8 cellular contexts compared by ENCODE assay signal in genomic region chr15:84982301-84982920, GRCh38. TPM values are rescaled to one million over a fixed set of nuclear protein-coding genes. Genes with fewer than 3 reads are reported as not detected.
DNase-seq lines count a peak whose midpoint lies in the region; ATAC-seq, FAIRE-seq and TF ChIP-seq lines count a peak whose summit lies in the region.

No MANE protein-coding gene starts in this region.

- H3K27me3 ChIP-seq in OCI-LY1 (ENCODE audit: insufficient read depth, low read length): peaks cover 12% of the 10 kb centered on the region; the same call in 1 of the 2 replicates
- no peaks in the 10 kb centered on the region for H3K27me3 ChIP-seq in psoas muscle (ENCODE audit: insufficient read depth in 3 of 3, low read length in 2 of 3)

- intact Hi-C loops in cardiac septum (cut with DNase I): loop anchor here (2.0 to 5.0 kb wide), 3 partner anchors 28 to 65 kb away; no protein-coding TSS in a partner anchor
- intact Hi-C loops in psoas muscle (cut with DNase I): loop anchor here in 1 of 2 donors (10.0 kb wide), 1 partner anchor 52 kb away; no protein-coding TSS in a partner anchor

- H3K9ac ChIP-seq in OCI-LY1 (ENCODE audit: low read length): peak overlapping the region; percentile 60; the same call in 1 of the 2 replicates

- H3K4me1 ChIP-seq in OCI-LY1 (ENCODE audit: insufficient read depth, low read length, severe bottlenecking): peaks cover 15% of the 10 kb centered on the region
- peaks cover 43% of the 10 kb centered on the region for H3K4me1 ChIP-seq in psoas muscle

- TF ChIP-seq POLR2A in GM12892 (IDR thresholded peaks at IDR 0.05; ENCODE audit: low read depth, low read length): peak; percentile 55; the same call in 1 of the 2 replicates

- no peaks in the 10 kb centered on the region for H3K79me2 ChIP-seq in OCI-LY1 (ENCODE audit: insufficient read depth, low read length)

- H3K4me3 ChIP-seq in OCI-LY1 (ENCODE audit: low read depth, low read length, poor library complexity, severe bottlenecking): peak overlapping the region; percentile 71
- peak overlapping the region; percentile 93 for H3K4me3 ChIP-seq in psoas muscle

- H3K27ac ChIP-seq in OCI-LY1 (ENCODE audit: low read depth, low read length, poor library complexity, severe bottlenecking) (no peak overlapping the region), psoas muscle (peak overlapping the region; percentile 97)

- no peak for ATAC-seq in psoas muscle
- no peak for ATAC-seq in GM18858 (IDR thresholded peaks at IDR 0.05; ENCODE audit: unreplicated experiment)

- no peaks in the 10 kb centered on the region for H3K36me3 ChIP-seq in OCI-LY1 (ENCODE audit: insufficient read depth, low read length)
- H3K36me3 ChIP-seq in psoas muscle (ENCODE audit: insufficient read depth in 1 of 2, low read depth in 1 of 2): no peaks in the 10 kb centered on the region

- peak overlapping the region; percentile 83 for H3K4me2 ChIP-seq in OCI-LY1 (ENCODE audit: low read length)

- TF ChIP-seq CTCF in OCI-LY1 (IDR thresholded peaks at IDR 0.05; ENCODE audit: low read length) (no peak), psoas muscle (IDR thresholded peaks at IDR 0.05) (no peak), D721Med (IDR thresholded peaks at IDR 0.05; ENCODE audit: insufficient read depth, missing control alignments) (no peak)

- H4K20me1 ChIP-seq in OCI-LY1 (ENCODE audit: insufficient read depth, low read length): no peaks in the 10 kb centered on the region

- H3K9me3 ChIP-seq in OCI-LY1 (ENCODE audit: low read length) (no peaks in the 10 kb centered on the region), psoas muscle (no peaks in the 10 kb centered on the region)

- no peak for FAIRE-seq in GM12892 (lab: Jason Lieb, UNC)
- FAIRE-seq in D721Med (lab: Jason Lieb, UNC): no peak

- H2AFZ ChIP-seq in OCI-LY1 (ENCODE audit: low read length): no peak overlapping the region

- no peaks in the 10 kb centered on the region for H3K9me2 ChIP-seq in OCI-LY1 (ENCODE audit: low read depth, low read length)

- no peaks in the 10 kb centered on the region for H3F3A ChIP-seq in OCI-LY1 (ENCODE audit: insufficient read depth, low read length)

- DNase-seq in GM12892 (ENCODE audit: insufficient read length) (no peak), cardiac septum (ENCODE audit: low spot score) (peak; percentile 79), psoas muscle (peak; percentile 46 to 62), epidermal melanocyte (ENCODE audit: insufficient read length, low spot score) (no peak), D721Med (ENCODE audit: insufficient read length, low spot score) (no peak)
- peak; percentile 11 to 36 (median 22) for DNase-seq in activated naive CD4-positive, alpha-beta T cell (lab: John Stamatoyannopoulos, UW)

- WGBS in psoas muscle, 3 donors: 4 to 14% (median 4%) methylated on average over 31 to 46 of the region's 46 CpGs

RNA-seq across cellular contexts. Expression of gene PDE8A, which starts 0.8 kb away (rescaled TPM):
- 24.2 TPM for polyA plus RNA-seq in GM12892 (2012; ENCODE audit: missing spikeins)
- total RNA-seq in cardiac septum: 28.2 TPM
- total RNA-seq in psoas muscle: 10 to 100 TPM in 3 of 4 donors, 1 to 10 TPM in 1; 8.5 to 12.1 (median 11.2) TPM
- polyA plus RNA-seq in psoas muscle: 10 to 100 TPM in 2 of 3 donors, 1 to 10 TPM in 1; 6.5 to 10.5 (median 10.1) TPM

Comparison
In these comparisons a context has a peak if more than half of its experiments do, and no peak if none do; other contexts are left out.
1. DNase-seq: peak in activated naive CD4-positive, alpha-beta T cell (4 of 4), cardiac septum (single experiment) and psoas muscle (2 of 2); none in GM12892 (single experiment), epidermal melanocyte (single experiment) and D721Med (single experiment).